ENCODE assay signal across 8 cellular contexts in the genomic region with DNA sequence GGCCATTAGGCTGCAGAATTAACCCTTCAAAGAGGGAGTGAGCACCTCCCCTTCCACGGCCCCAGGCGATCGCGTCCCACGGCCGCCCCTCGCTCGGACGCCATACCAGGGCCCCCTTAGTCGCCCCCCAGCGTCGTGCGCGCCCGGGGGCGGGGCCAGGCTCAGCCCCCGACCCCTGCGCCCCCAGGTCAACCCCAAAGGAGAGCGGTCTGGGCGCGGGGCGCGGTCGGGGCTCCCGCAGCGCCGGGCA. TPM values are rescaled to one million over a fixed set of nuclear protein-coding genes. Genes with fewer than 3 reads are reported as not detected.
A peak's percentile ranks its signal among the peaks of the same experiment; 100 is the strongest.
DNase-seq lines count a peak whose midpoint lies in the region; ATAC-seq and TF ChIP-seq lines count a peak whose summit lies in the region.

No MANE protein-coding gene starts in this region.

- ATAC-seq in natural killer cell (no peak), HG02884 (IDR thresholded peaks at IDR 0.05; ENCODE audit: unreplicated experiment) (no peak)

- H3K27me3 Mint-ChIP-seq in dendritic cell treated with granulocyte-macrophage colony-stimulating factor and Interleukin-4, amounts not matched to agents 40 ng/mL and 50 ng/mL, for 4 days, result no peaks in the 10 kb centered on the region
- no peaks in the 10 kb centered on the region for H3K27me3 Mint-ChIP-seq in natural killer cell (ENCODE audit: low read depth in 2 of 2)

- DNase-seq in AG10803 (ENCODE audit: low read depth) (no peak), LNCaP clone FGC (ENCODE audit: low read depth) (no peak), natural killer cell (peak; percentile 33), NCI-H510A treated with DMSO at 0.1 percent for 48 hours (lab: John Stamatoyannopoulos, UW) (no peak), NCI-H2081 treated with DMSO at 0.1 percent for 48 hours (lab: John Stamatoyannopoulos, UW) (no peak)
- no peak for DNase-seq in stimulated activated CD4-positive, alpha-beta T cell treated with anti-CD3 and anti-CD28 coated beads, Interleukin-2, amount 100 ng/mL, for 48 hours

- no peaks in the 10 kb centered on the region for H3K9me3 Mint-ChIP-seq in dendritic cell treated with granulocyte-macrophage colony-stimulating factor and Interleukin-4, amounts not matched to agents 40 ng/mL and 50 ng/mL, for 4 days
- H3K9me3 Mint-ChIP-seq in natural killer cell, result no peaks in the 10 kb centered on the region

- no peak for TF ChIP-seq CTCF in AG10803 (conservative IDR thresholded peaks at IDR 0.05; ENCODE audit: low read length)
- no peak for TF ChIP-seq CTCF in LNCaP clone FGC (IDR thresholded peaks at IDR 0.05; ENCODE audit: control insufficient read depth, extremely low read depth, insufficient read depth)
- TF ChIP-seq CTCF in natural killer cell (IDR thresholded peaks at IDR 0.05), result no peak

- H3K4me3 Mint-ChIP-seq in dendritic cell treated with granulocyte-macrophage colony-stimulating factor and Interleukin-4, amounts not matched to agents 40 ng/mL and 50 ng/mL, for 4 days, result peak overlapping the region; percentile 75
- H3K4me3 Mint-ChIP-seq in natural killer cell, result peak overlapping the region; percentile 97

- peaks cover 20% of the 10 kb centered on the region for H3K36me3 Mint-ChIP-seq in dendritic cell treated with granulocyte-macrophage colony-stimulating factor and Interleukin-4, amounts not matched to agents 40 ng/mL and 50 ng/mL, for 4 days (ENCODE audit: low read depth)
- no peaks in the 10 kb centered on the region for H3K36me3 Mint-ChIP-seq in natural killer cell

- intact Hi-C loops in dendritic cell treated with granulocyte-macrophage colony-stimulating factor and Interleukin-4, amounts not matched to agents 40 ng/mL and 50 ng/mL, for 4 days (cut with micrococcal nuclease), result no loop called here
- intact Hi-C loops in natural killer cell (cut with micrococcal nuclease), result no loop called here

- H3K27ac Mint-ChIP-seq in dendritic cell treated with granulocyte-macrophage colony-stimulating factor and Interleukin-4, amounts not matched to agents 40 ng/mL and 50 ng/mL, for 4 days, result peak overlapping the region; percentile 81
- peak overlapping the region; percentile 98 to 100 for H3K27ac Mint-ChIP-seq in natural killer cell

- H3K4me1 Mint-ChIP-seq in dendritic cell treated with granulocyte-macrophage colony-stimulating factor and Interleukin-4, amounts not matched to agents 40 ng/mL and 50 ng/mL, for 4 days (ENCODE audit: low read depth), result peaks cover 73% of the 10 kb centered on the region
- H3K4me1 Mint-ChIP-seq in natural killer cell, result peaks cover 71 to 84% of the 10 kb centered on the region in 2 donors

- H3K4me3 ChIP-seq in AG10803 (ENCODE audit: low read length) (peak overlapping the region; percentile 68), LNCaP clone FGC (ENCODE audit: low read depth, low read length) (peak overlapping the region; percentile 60)

RNA-seq across cellular contexts. Expression of a gene that starts 0.4 kb away (rescaled TPM):
- total RNA-seq in natural killer cell, result 10 to 100 TPM; 64.0 to 72.5 (median 68.4) TPM

RNA-seq across cellular contexts. Expression of a gene that starts 2.2 kb away (rescaled TPM):
- not detected for total RNA-seq in natural killer cell

RNA-seq across cellular contexts. Expression of a gene that starts 5.1 kb away (rescaled TPM):
- total RNA-seq in natural killer cell, result 100 to 1,000 TPM; 515 to 879 (median 524) TPM

RNA-seq across cellular contexts. Expression of a gene that starts 34.2 kb away (rescaled TPM):
- total RNA-seq in natural killer cell, result 10 to 100 TPM in 2 of 3 donors, 1 to 10 TPM in 1; 9.8 to 10.4 (median 10.2) TPM

RNA-seq across cellular contexts. Expression of a gene that starts 39.8 kb away (rescaled TPM):
- total RNA-seq in natural killer cell, result 1 to 10 TPM; 1.2 to 4.2 (median 1.9) TPM
